8 cellular contexts compared by ENCODE assay signal in genomic region chr1:228109073-228109961, GRCh38. TPM values are rescaled to one million over a fixed set of nuclear protein-coding genes. Genes with fewer than 3 reads are reported as not detected.
DNase-seq lines count a peak whose midpoint lies in the region; ATAC-seq and TF ChIP-seq lines count a peak whose summit lies in the region.

TSS of gene MRPL55 (minus strand) at chr1:228109299. CDS start at chr1:228108260, 1,039 bp downstream.

- peak within 1 kb of the TSS; percentile 93 for H3K4me3 Mint-ChIP-seq in activated naive CD4-positive, alpha-beta T cell treated with anti-CD3 and anti-CD28 coated beads, Interleukin-2, amount 50 U/mL, for 24 hours

- H3K4me3 ChIP-seq in GM08714 (ENCODE audit: low read length) = peak within 1 kb of the TSS; percentile 89
- H3K4me3 ChIP-seq in testis = peak within 1 kb of the TSS; percentile 75 to 92

- no peaks in the 10 kb centered on the region for H3K36me3 ChIP-seq in testis (ENCODE audit: low read depth, missing control alignments)

- H3K27me3 ChIP-seq in testis = no peaks in the 10 kb centered on the region

- peaks cover 29% of the 10 kb centered on the region for H3K4me1 Mint-ChIP-seq in activated naive CD4-positive, alpha-beta T cell treated with anti-CD3 and anti-CD28 coated beads, Interleukin-2, amount 50 U/mL, for 24 hours

- no peaks in the 10 kb centered on the region for H3K36me3 Mint-ChIP-seq in activated naive CD4-positive, alpha-beta T cell treated with anti-CD3 and anti-CD28 coated beads, Interleukin-2, amount 50 U/mL, for 24 hours

- TF ChIP-seq POLR2A in testis (IDR thresholded peaks at IDR 0.05) = peak; percentile 78

- TF ChIP-seq CTCF in omental fat pad (IDR thresholded peaks at IDR 0.05) (no peak), testis (IDR thresholded peaks at IDR 0.05) (peak in 1 of 3 experiments; percentile 13)

- H3K27ac ChIP-seq in testis = peak within 1 kb of the TSS; percentile 96 to 98

- peaks cover 15% of the 10 kb centered on the region for H3K4me1 ChIP-seq in testis

- ATAC-seq in HG02610 (IDR thresholded peaks at IDR 0.05; ENCODE audit: unreplicated experiment) (peak; percentile 86), SK-N-SH treated with all-trans-retinoic acid at 6 μM for 48 hours (peak; percentile 89), omental fat pad (ENCODE audit: low FRiP score) (peak; percentile 93)

- WGBS in testis, 2 donors = 1% methylated on average over 46 to 66 of the region's 66 CpGs

- DNase-seq in NCI-H1092 (lab: John Stamatoyannopoulos, UW) (peak; percentile 96), glomerular endothelial cell (ENCODE audit: extremely low read depth, low read depth, low spot score) (no peak), omental fat pad (ENCODE audit: low spot score) (peak; percentile 99), testis (peak; percentile 99)

- no peaks in the 10 kb centered on the region for H3K9me3 ChIP-seq in testis

- peak within 1 kb of the TSS; percentile 94 for H3K27ac Mint-ChIP-seq in activated naive CD4-positive, alpha-beta T cell treated with anti-CD3 and anti-CD28 coated beads, Interleukin-2, amount 50 U/mL, for 24 hours

- no peaks in the 10 kb centered on the region for H3K9me3 Mint-ChIP-seq in activated naive CD4-positive, alpha-beta T cell treated with anti-CD3 and anti-CD28 coated beads, Interleukin-2, amount 50 U/mL, for 24 hours

- intact Hi-C loops in testis (cut with DNase I; ENCODE audit: low total_unique reads) = no loop called here

- H3K27me3 Mint-ChIP-seq in activated naive CD4-positive, alpha-beta T cell treated with anti-CD3 and anti-CD28 coated beads, Interleukin-2, amount 50 U/mL, for 24 hours = no peaks in the 10 kb centered on the region

TF ChIP-seq in SK-N-SH treated with all-trans-retinoic acid at 6 μM for 48 hours, 23 proteins besides CTCF, POLR2A, EP300 and RAD21:
- TF ChIP-seq TSHZ2 (CRISPR knock-in tag; IDR thresholded peaks at IDR 0.05) (0 out of 2 replicates have a peak, but pooled peaks have one; percentile 18), ARNTL (CRISPR knock-in tag; IDR thresholded peaks at IDR 0.05; ENCODE audit: borderline replicate concordance, low read depth) (no peak)

RNA-seq across cellular contexts. Expression of gene MRPL55, which starts in this region (rescaled TPM):
- total RNA-seq in glomerular endothelial cell (62.3 and 90.3 TPM in 2 replicates), omental fat pad (10 to 100 TPM; 47.1 to 95.5 (median 71.7) TPM), testis (100 to 1,000 TPM; 102 to 121 TPM)
- polyA plus RNA-seq in testis (ENCODE audit: insufficient read depth, low read depth, low replicate concordance) = 63.1 TPM
